In genomic region chr6:167671379-167671976, GRCh38 we compare ENCODE assay signal across 1 cellular context.
TF ChIP-seq lines count a peak whose summit lies in the region.
"Not testable (repeated sequence)": the region's sequence is repeated elsewhere in the genome, so short reads cannot be mapped to it uniquely, and the experiment has no call there.

No MANE protein-coding gene starts in this region.

TF ChIP-seq in HepG2, 621 proteins besides CTCF, POLR2A, EP300 and RAD21 (continues in another document):
- TF ChIP-seq HOXA7 (CRISPR knock-in tag; IDR thresholded peaks at IDR 0.05): peak; percentile 69
- TF ChIP-seq NONO (IDR thresholded peaks at IDR 0.05): not testable (repeated sequence)
- peak; percentile 50 for TF ChIP-seq NONO (CRISPR knock-in tag; conservative IDR thresholded peaks at IDR 0.05)
- TF ChIP-seq ZNF44 (CRISPR knock-in tag; IDR thresholded peaks at IDR 0.05): 0 out of 2 replicates have a peak, but pooled peaks have one; percentile 22
- TF ChIP-seq REL (CRISPR knock-in tag; conservative IDR thresholded peaks at IDR 0.05): 0 out of 2 replicates have a peak, but pooled peaks have one; percentile 61
- 0 out of 2 replicates have a peak, but pooled peaks have one; percentile 20 for TF ChIP-seq ZBTB42 (CRISPR knock-in tag; IDR thresholded peaks at IDR 0.05)
- 0 out of 2 replicates have a peak, but pooled peaks have one; percentile 61 for TF ChIP-seq MXD1 (CRISPR knock-in tag; IDR thresholded peaks at IDR 0.05)
- 0 out of 2 replicates have a peak, but pooled peaks have one; percentile 13 for TF ChIP-seq ZNF274 (CRISPR knock-in tag; IDR thresholded peaks at IDR 0.05)
- 0 out of 2 replicates have a peak, but pooled peaks have one; percentile 59 for TF ChIP-seq ZNF512 (CRISPR knock-in tag; IDR thresholded peaks at IDR 0.05)
- TF ChIP-seq ZNF317 (CRISPR knock-in tag; IDR thresholded peaks at IDR 0.05): peak; percentile 93
- peak; percentile 65; the same call in 1 of the 2 replicates for TF ChIP-seq ZNF788 (CRISPR knock-in tag; IDR thresholded peaks at IDR 0.05; ENCODE audit: borderline replicate concordance)
- TF ChIP-seq AKAP8 (CRISPR knock-in tag; IDR thresholded peaks at IDR 0.05): peak; percentile 46; the same call in 1 of the 2 replicates
- peak; percentile 59; the same call in 1 of the 2 replicates for TF ChIP-seq FUBP1 (CRISPR knock-in tag; IDR thresholded peaks at IDR 0.05; ENCODE audit: borderline replicate concordance)
- TF ChIP-seq NFATC3 (CRISPR knock-in tag; IDR thresholded peaks at IDR 0.05): 0 out of 2 replicates have a peak, but pooled peaks have one; percentile 40
- 0 out of 2 replicates have a peak, but pooled peaks have one; percentile 14 for TF ChIP-seq TARDBP (CRISPR knock-in tag; IDR thresholded peaks at IDR 0.05)
- peak; percentile 88; the same call in 1 of the 2 replicates for TF ChIP-seq ZNF138 (CRISPR knock-in tag; IDR thresholded peaks at IDR 0.05; ENCODE audit: low read depth)
- 0 out of 2 replicates have a peak, but pooled peaks have one; percentile 31 for TF ChIP-seq ZMYM3 (CRISPR knock-in tag; IDR thresholded peaks at IDR 0.05)
- 0 out of 2 replicates have a peak, but pooled peaks have one; percentile 22 for TF ChIP-seq ZNF251 (CRISPR knock-in tag; IDR thresholded peaks at IDR 0.05)
- TF ChIP-seq ZMAT3 (CRISPR knock-in tag; conservative IDR thresholded peaks at IDR 0.05): 0 out of 2 replicates have a peak, but pooled peaks have one; percentile 11
- TF ChIP-seq ZC3H13 (CRISPR knock-in tag; IDR thresholded peaks at IDR 0.05): 0 out of 2 replicates have a peak, but pooled peaks have one; percentile 14
- TF ChIP-seq SMYD3 (CRISPR knock-in tag; IDR thresholded peaks at IDR 0.05): peak; percentile 53; the same call in 1 of the 2 replicates
- TF ChIP-seq CAMTA2 (CRISPR knock-in tag; IDR thresholded peaks at IDR 0.05; ENCODE audit: borderline replicate concordance): peak; percentile 22
- peak; percentile 81 for TF ChIP-seq JUNB (CRISPR knock-in tag; IDR thresholded peaks at IDR 0.05; ENCODE audit: borderline replicate concordance)
- peak; percentile 33; the same call in 1 of the 2 replicates for TF ChIP-seq ZNF292 (CRISPR knock-in tag; IDR thresholded peaks at IDR 0.05; ENCODE audit: borderline replicate concordance, low read depth)
- TF ChIP-seq, protein P1, sequence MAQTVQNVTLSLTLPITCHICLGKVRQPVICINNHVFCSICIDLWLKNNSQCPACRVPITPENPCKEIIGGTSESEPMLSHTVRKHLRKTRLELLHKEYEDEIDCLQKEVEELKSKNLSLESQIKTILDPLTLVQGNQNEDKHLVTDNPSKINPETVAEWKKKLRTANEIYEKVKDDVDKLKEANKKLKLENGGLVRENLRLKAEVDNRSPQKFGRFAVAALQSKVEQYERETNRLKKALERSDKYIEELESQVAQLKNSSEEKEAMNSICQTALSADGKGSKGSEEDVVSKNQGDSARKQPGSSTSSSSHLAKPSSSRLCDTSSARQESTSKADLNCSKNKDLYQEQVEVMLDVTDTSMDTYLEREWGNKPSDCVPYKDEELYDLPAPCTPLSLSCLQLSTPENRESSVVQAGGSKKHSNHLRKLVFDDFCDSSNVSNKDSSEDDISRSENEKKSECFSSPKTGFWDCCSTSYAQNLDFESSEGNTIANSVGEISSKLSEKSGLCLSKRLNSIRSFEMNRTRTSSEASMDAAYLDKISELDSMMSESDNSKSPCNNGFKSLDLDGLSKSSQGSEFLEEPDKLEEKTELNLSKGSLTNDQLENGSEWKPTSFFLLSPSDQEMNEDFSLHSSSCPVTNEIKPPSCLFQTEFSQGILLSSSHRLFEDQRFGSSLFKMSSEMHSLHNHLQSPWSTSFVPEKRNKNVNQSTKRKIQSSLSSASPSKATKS (CRISPR knock-in tag; IDR thresholded peaks at IDR 0.05): 0 out of 2 replicates have a peak, but pooled peaks have one; percentile 11
- peak; percentile 22; the same call in 1 of the 2 replicates for TF ChIP-seq ZNF891 (CRISPR knock-in tag; IDR thresholded peaks at IDR 0.05)
- TF ChIP-seq TOPORS (CRISPR knock-in tag; IDR thresholded peaks at IDR 0.05): peak; percentile 65; the same call in 1 of the 2 replicates
- TF ChIP-seq ZNF552 (CRISPR knock-in tag; IDR thresholded peaks at IDR 0.05; ENCODE audit: borderline replicate concordance): peak; percentile 30; the same call in 1 of the 2 replicates
- 0 out of 2 replicates have a peak, but pooled peaks have one; percentile 32 for TF ChIP-seq ZNF142 (CRISPR knock-in tag; IDR thresholded peaks at IDR 0.05)
- TF ChIP-seq ZNF772 (CRISPR knock-in tag; IDR thresholded peaks at IDR 0.05): peak; percentile 52; the same call in 1 of the 2 replicates
- TF ChIP-seq ZNF276 (CRISPR knock-in tag; IDR thresholded peaks at IDR 0.05; ENCODE audit: low read depth): 0 out of 2 replicates have a peak, but pooled peaks have one; percentile 21
- TF ChIP-seq, protein P2, sequence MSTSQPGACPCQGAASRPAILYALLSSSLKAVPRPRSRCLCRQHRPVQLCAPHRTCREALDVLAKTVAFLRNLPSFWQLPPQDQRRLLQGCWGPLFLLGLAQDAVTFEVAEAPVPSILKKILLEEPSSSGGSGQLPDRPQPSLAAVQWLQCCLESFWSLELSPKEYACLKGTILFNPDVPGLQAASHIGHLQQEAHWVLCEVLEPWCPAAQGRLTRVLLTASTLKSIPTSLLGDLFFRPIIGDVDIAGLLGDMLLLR (CRISPR knock-in tag; IDR thresholded peaks at IDR 0.05): 0 out of 2 replicates have a peak, but pooled peaks have one; percentile 37
- TF ChIP-seq, protein P3, sequence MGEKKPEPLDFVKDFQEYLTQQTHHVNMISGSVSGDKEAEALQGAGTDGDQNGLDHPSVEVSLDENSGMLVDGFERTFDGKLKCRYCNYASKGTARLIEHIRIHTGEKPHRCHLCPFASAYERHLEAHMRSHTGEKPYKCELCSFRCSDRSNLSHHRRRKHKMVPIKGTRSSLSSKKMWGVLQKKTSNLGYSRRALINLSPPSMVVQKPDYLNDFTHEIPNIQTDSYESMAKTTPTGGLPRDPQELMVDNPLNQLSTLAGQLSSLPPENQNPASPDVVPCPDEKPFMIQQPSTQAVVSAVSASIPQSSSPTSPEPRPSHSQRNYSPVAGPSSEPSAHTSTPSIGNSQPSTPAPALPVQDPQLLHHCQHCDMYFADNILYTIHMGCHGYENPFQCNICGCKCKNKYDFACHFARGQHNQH (CRISPR knock-in tag; IDR thresholded peaks at IDR 0.05): peak; percentile 88; the same call in 1 of the 2 replicates
- TF ChIP-seq ZNF747 (CRISPR knock-in tag; IDR thresholded peaks at IDR 0.05; ENCODE audit: borderline replicate concordance): 0 out of 2 replicates have a peak, but pooled peaks have one; percentile 69
- 0 out of 2 replicates have a peak, but pooled peaks have one; percentile 44 for TF ChIP-seq DR1 (CRISPR knock-in tag; IDR thresholded peaks at IDR 0.05)
- peak; percentile 41 for TF ChIP-seq STAG1 (CRISPR knock-in tag; IDR thresholded peaks at IDR 0.05)
- TF ChIP-seq ZBTB46 (CRISPR knock-in tag; IDR thresholded peaks at IDR 0.05; ENCODE audit: borderline replicate concordance): 0 out of 2 replicates have a peak, but pooled peaks have one; percentile 38
- peak; percentile 30; the same call in 1 of the 2 replicates for TF ChIP-seq POGZ (CRISPR knock-in tag; IDR thresholded peaks at IDR 0.05)
- peak; percentile 65; the same call in 1 of the 2 replicates for TF ChIP-seq ZNF354B (CRISPR knock-in tag; IDR thresholded peaks at IDR 0.05)
- peak; percentile 17; the same call in 1 of the 2 replicates for TF ChIP-seq CREBL2 (CRISPR knock-in tag; IDR thresholded peaks at IDR 0.05; ENCODE audit: borderline replicate concordance)
- 0 out of 2 replicates have a peak, but pooled peaks have one; percentile 51 for TF ChIP-seq REPIN1 (CRISPR knock-in tag; IDR thresholded peaks at IDR 0.05; ENCODE audit: borderline replicate concordance, low read depth)
